ENCODE assay signal across 27 cellular contexts in the genomic region with DNA sequence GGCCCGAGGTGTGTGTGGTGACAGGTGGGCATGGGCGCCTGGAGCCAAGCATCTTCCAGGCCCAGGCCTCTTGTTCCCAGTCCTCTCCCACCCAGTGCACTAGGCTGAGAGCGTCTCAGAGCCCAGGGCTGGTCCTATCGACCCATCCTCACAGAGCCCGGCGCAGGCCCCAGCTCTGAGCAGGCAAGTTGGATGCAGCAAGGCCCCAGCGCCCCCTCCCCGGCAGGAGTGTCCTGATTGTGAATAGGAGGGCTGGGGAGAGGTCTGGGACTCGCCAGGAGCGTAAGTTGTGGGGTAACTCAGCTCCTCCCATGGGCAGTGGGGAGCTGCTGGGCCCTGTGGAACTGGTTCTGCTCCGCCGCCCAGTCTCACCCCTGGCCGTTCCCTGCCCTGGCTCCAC.
"Had no signal": no experiment of that assay in that cellular context is flagged by ENCODE, and none has a peak within 500 bp of the region (broad histone marks: within the 10 kb centered on the region; RNA-seq: fewer than 3 reads in every experiment).

No MANE protein-coding gene starts in this region.

- H3K27ac Mint-ChIP-seq: activated CD4-positive, alpha-beta T cell treated with anti-CD3 and anti-CD28 coated beads for 36 hours; activated CD4-positive, alpha-beta T cell treated with anti-CD3 and anti-CD28 coated beads, Interleukin-2, amount 10 ng/mL, durations not matched to agents 7 days and 5 days; activated CD8-positive, alpha-beta T cell treated with anti-CD3 and anti-CD28 coated beads, Interleukin-2, amount 10 ng/mL, durations not matched to agents 7 days and 5 days; activated naive CD4-positive, alpha-beta T cell treated with anti-CD3 and anti-CD28 coated beads, Interleukin-2, amount 10 ng/mL, durations not matched to agents 7 days and 5 days; activated naive CD8-positive, alpha-beta T cell; activated T-cell treated with anti-CD3 and anti-CD28 coated beads, Interleukin-2, amount 50 U/mL, for 24 hours; activated T-helper 2 cell treated with anti-CD3 and anti-CD28 coated beads, Interferon-gamma antibody, Interleukin-2, Interleukin-4, amounts not matched to agents 10 μg/mL and 5 μg/mL and 100 μg/mL, durations not matched to agents 14 hours and 24 hours and 36 hours; WTC11 had no signal

- H3K4me1 ChIP-seq: breast epithelium had no signal

- DNase-seq: activated CD4-positive, alpha-beta T cell treated with anti-CD3 and anti-CD28 coated beads for 36 hours; activated CD4-positive, alpha-beta T cell treated with anti-CD3 and anti-CD28 coated beads, Interleukin-2, amount 10 ng/mL, durations not matched to agents 7 days and 5 days; activated CD4-positive, alpha-beta T cell treated with anti-CD3 and anti-CD28 coated beads, Interleukin-2, amount 50 U/mL, for 48 hours; activated CD8-positive, alpha-beta T cell treated with anti-CD3 and anti-CD28 coated beads, Interleukin-2, amount 10 ng/mL, durations not matched to agents 7 days and 5 days; activated naive CD4-positive, alpha-beta T cell treated with anti-CD3 and anti-CD28 coated beads, Interleukin-2, amount 10 ng/mL, durations not matched to agents 7 days and 5 days; activated T-cell treated with anti-CD3 and anti-CD28 coated beads, Interleukin-2, amount 50 U/mL, for 24 hours; amniotic stem cell; Kasumi-1; KG1; MG63; NCI-H1048; NCI-H1105 treated with DMSO at 0.1 percent for 48 hours; NCI-H1436 treated with DMSO at 0.1 percent for 48 hours; NCI-H1694 treated with DMSO at 0.1 percent for 48 hours; NCI-H2029; NCI-H345; NCI-H524 treated with DMSO at 0.1 percent for 48 hours; SHP77; SJCRH30; T1000 had no signal

- ATAC-seq: activated CD4-positive, alpha-beta T cell treated with anti-CD3 and anti-CD28 coated beads for 36 hours; activated CD4-positive, CD25-positive, alpha-beta regulatory T cell treated with anti-CD3 and anti-CD28 coated beads, Interleukin-2, amount 50 U/mL, for 24 hours; activated CD8-positive, alpha-beta T cell treated with anti-CD3 and anti-CD28 coated beads, Interleukin-2, amount 10 ng/mL, durations not matched to agents 7 days and 5 days; Panc1 had no signal

- H3K36me3 Mint-ChIP-seq: activated naive CD4-positive, alpha-beta T cell treated with anti-CD3 and anti-CD28 coated beads, Interleukin-2, amount 10 ng/mL, durations not matched to agents 7 days and 5 days; activated naive CD8-positive, alpha-beta T cell; WTC11 had no signal

- H3K4me1 Mint-ChIP-seq: activated CD4-positive, alpha-beta T cell treated with anti-CD3 and anti-CD28 coated beads for 36 hours; activated CD4-positive, alpha-beta T cell treated with anti-CD3 and anti-CD28 coated beads, Interleukin-2, amount 10 ng/mL, durations not matched to agents 7 days and 5 days; activated naive CD4-positive, alpha-beta T cell treated with anti-CD3 and anti-CD28 coated beads, Interleukin-2, amount 10 ng/mL, durations not matched to agents 7 days and 5 days had no signal

- H3K4me3 Mint-ChIP-seq: activated CD4-positive, alpha-beta T cell treated with anti-CD3 and anti-CD28 coated beads for 36 hours; activated CD4-positive, alpha-beta T cell treated with anti-CD3 and anti-CD28 coated beads, Interleukin-2, amount 10 ng/mL, durations not matched to agents 7 days and 5 days; activated CD8-positive, alpha-beta T cell treated with anti-CD3 and anti-CD28 coated beads, Interleukin-2, amount 10 ng/mL, durations not matched to agents 7 days and 5 days; activated naive CD4-positive, alpha-beta T cell treated with anti-CD3 and anti-CD28 coated beads, Interleukin-2, amount 10 ng/mL, durations not matched to agents 7 days and 5 days; activated naive CD8-positive, alpha-beta T cell; activated T-cell treated with anti-CD3 and anti-CD28 coated beads, Interleukin-2, amount 50 U/mL, for 24 hours; WTC11 had no signal

- H3K27me3 ChIP-seq: breast epithelium, MG63, SJCRH30 had no signal

- H3K27ac ChIP-seq: breast epithelium, SJCRH30, SK-N-MC had no signal

- H3K9me3 ChIP-seq: breast epithelium, MG63, SJCRH30 had no signal

- H3K4me3 ChIP-seq: breast epithelium, MG63, SJCRH30, SK-N-MC had no signal

- H3K36me3 ChIP-seq: breast epithelium, MG63, SJCRH30 had no signal

- H3K9me3 Mint-ChIP-seq: activated CD4-positive, alpha-beta T cell treated with anti-CD3 and anti-CD28 coated beads, Interleukin-2, amount 10 ng/mL, durations not matched to agents 7 days and 5 days; activated naive CD4-positive, alpha-beta T cell treated with anti-CD3 and anti-CD28 coated beads, Interleukin-2, amount 10 ng/mL, durations not matched to agents 7 days and 5 days; activated T-cell treated with anti-CD3 and anti-CD28 coated beads, Interleukin-2, amount 50 U/mL, for 24 hours; activated T-helper 2 cell treated with anti-CD3 and anti-CD28 coated beads, Interferon-gamma antibody, Interleukin-2, Interleukin-4, amounts not matched to agents 10 μg/mL and 5 μg/mL and 100 μg/mL, durations not matched to agents 14 hours and 24 hours and 36 hours had no signal

- H3K27me3 Mint-ChIP-seq: activated CD4-positive, alpha-beta T cell treated with anti-CD3 and anti-CD28 coated beads for 36 hours; activated CD4-positive, alpha-beta T cell treated with anti-CD3 and anti-CD28 coated beads, Interleukin-2, amount 10 ng/mL, durations not matched to agents 7 days and 5 days; activated naive CD8-positive, alpha-beta T cell; activated T-cell treated with anti-CD3 and anti-CD28 coated beads, Interleukin-2, amount 50 U/mL, for 24 hours had no signal
